9 cellular contexts compared by ENCODE assay signal in the genomic region with DNA sequence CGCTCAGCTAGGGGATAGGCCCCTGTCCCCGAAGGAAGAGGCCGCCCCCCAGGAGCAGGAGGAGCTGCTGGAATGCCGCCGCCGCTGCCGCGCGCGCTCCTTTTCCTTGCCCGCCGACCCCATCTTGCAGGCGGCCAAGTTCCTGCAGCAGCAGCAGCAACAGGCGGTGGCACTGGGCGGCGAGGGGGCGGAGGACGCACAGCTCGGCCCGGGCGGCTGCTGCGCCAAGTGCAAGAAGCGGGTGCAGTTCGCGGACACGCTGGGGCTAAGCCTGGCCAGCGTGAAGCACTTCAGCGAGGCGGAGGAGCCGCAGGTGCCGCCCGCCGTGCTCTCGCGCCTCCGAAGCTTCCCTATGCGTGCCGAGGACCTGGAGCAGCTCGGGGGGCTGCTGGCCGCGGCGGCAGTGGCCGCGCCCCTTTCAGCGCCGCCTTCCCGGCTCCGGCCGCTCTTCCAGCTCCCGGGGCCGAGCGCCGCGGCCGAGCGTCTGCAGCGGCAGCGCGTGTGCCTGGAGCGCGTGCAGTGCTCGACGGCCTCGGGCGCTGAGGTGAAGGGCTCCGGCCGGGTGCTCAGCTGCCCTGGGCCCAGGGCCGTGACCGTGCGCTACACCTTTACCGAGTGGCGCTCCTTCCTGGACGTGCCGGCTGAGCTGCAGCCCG.
A peak's percentile ranks its signal among the peaks of the same experiment; 100 is the strongest.
DNase-seq lines count a peak whose midpoint lies in the region; ATAC-seq lines count a peak whose summit lies in the region.
"Had no signal": no experiment of that assay in that cellular context is flagged by ENCODE, and none has a peak within 500 bp of the region (broad histone marks: within the 10 kb centered on the region; RNA-seq: fewer than 3 reads in every experiment).

No MANE protein-coding gene starts in this region.

- no peaks in the 10 kb centered on the region for H3K36me3 Mint-ChIP-seq in activated naive CD8-positive, alpha-beta T cell treated with anti-CD3 and anti-CD28 coated beads, Interleukin-2, amount 50 U/mL, for 24 hours (ENCODE audit: low read depth)

- H3K4me3 ChIP-seq in iPS-18a (ENCODE audit: low read length), result peak overlapping the region; percentile 67

- no peak for ATAC-seq in activated naive CD8-positive, alpha-beta T cell treated with anti-CD3 and anti-CD28 coated beads, Interleukin-2, amount 50 U/mL, for 24 hours

- H3K9me3 Mint-ChIP-seq in activated naive CD8-positive, alpha-beta T cell treated with anti-CD3 and anti-CD28 coated beads, Interleukin-2, amount 50 U/mL, for 24 hours, result no peaks in the 10 kb centered on the region

- no peak overlapping the region for H3K9ac ChIP-seq in iPS-18a (ENCODE audit: low read length)

- peaks cover 53% of the 10 kb centered on the region for H3K27me3 Mint-ChIP-seq in activated naive CD8-positive, alpha-beta T cell treated with anti-CD3 and anti-CD28 coated beads, Interleukin-2, amount 50 U/mL, for 24 hours

- peaks cover 66% of the 10 kb centered on the region for H3K27me3 ChIP-seq in iPS-18a (ENCODE audit: control insufficient read depth, insufficient read depth, low read length)

- no peak overlapping the region for H3K4me3 Mint-ChIP-seq in activated naive CD8-positive, alpha-beta T cell treated with anti-CD3 and anti-CD28 coated beads, Interleukin-2, amount 50 U/mL, for 24 hours

- H3K36me3 ChIP-seq in iPS-18a (ENCODE audit: control insufficient read depth, low read depth, low read length), result no peaks in the 10 kb centered on the region

- no peak overlapping the region for H3K27ac ChIP-seq in iPS-18a (ENCODE audit: low read length)
- H3K27ac ChIP-seq: C4-2B had no signal

- DNase-seq in NCI-H510A treated with DMSO at 0.1 percent for 48 hours (lab: John Stamatoyannopoulos, UW) (peak; percentile 6), NCI-H510A (lab: John Stamatoyannopoulos, UW) (no peak), HuH-7.5 (ENCODE audit: low spot score) (peak; percentile 37), NCI-H1694 treated with DMSO at 0.1 percent for 48 hours (lab: John Stamatoyannopoulos, UW) (no peak), NCI-H187 (lab: John Stamatoyannopoulos, UW) (no peak)
- peak; percentile 8 for DNase-seq in activated naive CD8-positive, alpha-beta T cell treated with anti-CD3 and anti-CD28 coated beads, Interleukin-2, amount 50 U/mL, for 24 hours
- peak; percentile 31 for DNase-seq in stimulated activated CD8-positive, alpha-beta memory T cell treated with anti-CD3 and anti-CD28 coated beads, Interleukin-4, amount 100 ng/mL, for 48 hours

- no peak overlapping the region for H3K27ac Mint-ChIP-seq in activated naive CD8-positive, alpha-beta T cell treated with anti-CD3 and anti-CD28 coated beads, Interleukin-2, amount 50 U/mL, for 24 hours

- peaks cover 3% of the 10 kb centered on the region for H3K4me1 Mint-ChIP-seq in activated naive CD8-positive, alpha-beta T cell treated with anti-CD3 and anti-CD28 coated beads, Interleukin-2, amount 50 U/mL, for 24 hours

- H3K4me1 ChIP-seq in iPS-18a (ENCODE audit: control insufficient read depth, low read depth, low read length), result no peaks in the 10 kb centered on the region

- no peaks in the 10 kb centered on the region for H3K9me3 ChIP-seq in iPS-18a (ENCODE audit: control insufficient read depth, low read depth, low read length)

Comparison
In these comparisons a context has a peak if more than half of its experiments do, and no peak if none do; other contexts are left out.
1. DNase-seq: peak in NCI-H510A treated with DMSO at 0.1 percent for 48 hours (single experiment), HuH-7.5 (single experiment), activated naive CD8-positive, alpha-beta T cell treated with anti-CD3 and anti-CD28 coated beads, Interleukin-2, amount 50 U/mL, for 24 hours (single experiment) and stimulated activated CD8-positive, alpha-beta memory T cell treated with anti-CD3 and anti-CD28 coated beads, Interleukin-4, amount 100 ng/mL, for 48 hours (single experiment); none in NCI-H510A (single experiment), NCI-H1694 treated with DMSO at 0.1 percent for 48 hours (single experiment) and NCI-H187 (0 of 2).